Comparison of ENCODE assay signal across 8 cellular contexts in the genomic region with DNA sequence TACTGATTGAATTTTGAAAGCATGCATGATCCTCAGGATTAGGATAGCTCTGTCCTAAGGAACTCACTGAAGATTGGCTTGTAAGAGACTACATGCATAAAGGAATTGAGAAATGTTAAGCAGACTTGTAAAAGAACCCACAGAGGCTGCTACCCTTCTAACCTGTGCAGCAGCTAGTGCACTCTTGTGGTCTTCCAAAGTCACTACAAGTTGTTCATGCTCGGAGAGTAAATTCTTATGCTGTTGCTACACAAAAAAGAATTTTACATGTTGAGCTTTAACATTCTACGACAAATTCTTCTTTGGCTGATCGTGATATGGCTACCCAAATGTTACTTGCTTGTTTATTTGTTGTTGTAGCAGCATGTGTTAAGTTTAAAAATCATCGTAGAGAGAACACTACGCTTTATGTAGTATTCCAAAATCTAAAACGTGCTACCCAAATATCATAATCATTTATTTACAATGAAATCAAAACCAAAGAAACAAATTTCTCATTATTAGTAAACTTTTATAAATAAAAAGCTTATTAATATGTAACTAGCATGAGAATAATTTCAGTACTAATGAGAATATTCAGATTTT. TPM values are rescaled to one million over a fixed set of nuclear protein-coding genes. Genes with fewer than 3 reads are reported as not detected.
DNase-seq lines count a peak whose midpoint lies in the region; ATAC-seq and TF ChIP-seq lines count a peak whose summit lies in the region.

No MANE protein-coding gene starts in this region.

- no peaks in the 10 kb centered on the region for H3K4me1 Mint-ChIP-seq in Caco-2 (ENCODE audit: low read depth, unreplicated experiment)
- no peaks in the 10 kb centered on the region for H3K4me1 Mint-ChIP-seq in activated naive CD4-positive, alpha-beta T cell treated with anti-CD3 and anti-CD28 coated beads, Interleukin-2, amount 10 ng/mL, durations not matched to agents 7 days and 5 days

- H3K36me3 ChIP-seq in Caco-2 (ENCODE audit: control insufficient read depth, insufficient read depth, low read length) (no peaks in the 10 kb centered on the region; the same call in 1 of the 2 replicates), MG63 (peaks cover 56% of the 10 kb centered on the region)

- H3K4me3 Mint-ChIP-seq in Caco-2 (ENCODE audit: unreplicated experiment), result no peak overlapping the region
- no peak overlapping the region for H3K4me3 Mint-ChIP-seq in activated naive CD4-positive, alpha-beta T cell treated with anti-CD3 and anti-CD28 coated beads, Interleukin-2, amount 10 ng/mL, durations not matched to agents 7 days and 5 days

- no peaks in the 10 kb centered on the region for H3K27me3 ChIP-seq in Caco-2 (replicated peaks; ENCODE audit: control insufficient read depth, insufficient read depth, low read length)
- H3K27me3 ChIP-seq in MG63, result no peaks in the 10 kb centered on the region

- H3K9me3 ChIP-seq in Caco-2 (no peaks in the 10 kb centered on the region), MG63 (no peaks in the 10 kb centered on the region)

- DNase-seq in Caco-2 (peak in 1 of 2 experiments; percentile 46), NCI-H446 (lab: John Stamatoyannopoulos, UW) (peak; percentile 67 to 73), astrocyte of the cerebellum (ENCODE audit: low read depth) (peak; percentile 58), islet precursor cell (peak; percentile 57), MG63 (no peak)
- no peak for DNase-seq in activated naive CD4-positive, alpha-beta T cell treated with anti-CD3 and anti-CD28 coated beads, Interleukin-2, amount 10 ng/mL, durations not matched to agents 7 days and 5 days

- H3K27ac Mint-ChIP-seq in Caco-2 (ENCODE audit: unreplicated experiment), result no peak overlapping the region
- no peak overlapping the region for H3K27ac Mint-ChIP-seq in activated naive CD4-positive, alpha-beta T cell treated with anti-CD3 and anti-CD28 coated beads, Interleukin-2, amount 10 ng/mL, durations not matched to agents 7 days and 5 days

- H3K27me3 Mint-ChIP-seq in Caco-2 (ENCODE audit: insufficient read depth, unreplicated experiment), result no peaks in the 10 kb centered on the region
- H3K27me3 Mint-ChIP-seq in activated naive CD4-positive, alpha-beta T cell treated with anti-CD3 and anti-CD28 coated beads, Interleukin-2, amount 10 ng/mL, durations not matched to agents 7 days and 5 days, result no peaks in the 10 kb centered on the region

- intact Hi-C loops in Caco-2 (cut with micrococcal nuclease; ENCODE audit: unreplicated experiment), result loop anchor here (1.0 to 10.0 kb wide), 7 partner anchors 62 to 804 kb away; no protein-coding TSS in a partner anchor

- no peaks in the 10 kb centered on the region for H3K4me1 ChIP-seq in Caco-2

- peak; percentile 73 for ATAC-seq in GM19025 (IDR thresholded peaks at IDR 0.05; ENCODE audit: low read depth, unreplicated experiment)
- peak; percentile 80 for ATAC-seq in HG03175 (IDR thresholded peaks at IDR 0.05; ENCODE audit: unreplicated experiment)

- no peaks in the 10 kb centered on the region for H3K36me3 Mint-ChIP-seq in Caco-2 (ENCODE audit: insufficient read depth, unreplicated experiment)
- no peaks in the 10 kb centered on the region for H3K36me3 Mint-ChIP-seq in activated naive CD4-positive, alpha-beta T cell treated with anti-CD3 and anti-CD28 coated beads, Interleukin-2, amount 10 ng/mL, durations not matched to agents 7 days and 5 days

- POLR2A ChIA-PET in Caco-2 (lab: Charles Lee), result no interaction called here

- H3K4me3 ChIP-seq in Caco-2 (ENCODE audit: low read depth, low read length) (no peak overlapping the region), astrocyte of the cerebellum (ENCODE audit: low read depth, low read length) (no peak overlapping the region), MG63 (no peak overlapping the region)

- BruUV-seq in Caco-2 (replicated peaks; lab: Mats Ljungman, UMichigan), result no TSS peak

- in situ Hi-C loops in astrocyte of the cerebellum (cut with HindIII; ENCODE audit: low sequenced_read_pairs), result no loop called here

- TF ChIP-seq CTCF in Caco-2 (IDR thresholded peaks at IDR 0.05; ENCODE audit: insufficient read depth in 1 of 2, low read depth in 1 of 2, low read length in 1 of 2, severe bottlenecking in 1 of 2, unreplicated experiment in 1 of 2) (peak; percentile 73 to 85), astrocyte of the cerebellum (IDR thresholded peaks at IDR 0.05; ENCODE audit: low read depth, low read length, missing control alignments) (peak; percentile 84)

- CTCF ChIA-PET in Caco-2 (lab: Charles Lee), result interaction anchor here (0.6 to 1.0 kb wide), 4 partner anchors 9 to 128 kb away, joined by 3 to 7 read pairs (median 4); no protein-coding TSS in a partner anchor
- CTCF ChIA-PET in activated naive CD4-positive, alpha-beta T cell treated with anti-CD3 and anti-CD28 coated beads, Interleukin-2, amount 10 ng/mL, durations not matched to agents 7 days and 5 days (lab: Charles Lee), result interaction anchor here (0.7 to 2.8 kb wide), 9 partner anchors 9 to 125 kb away, joined by 3 to 20 read pairs (median 7); no protein-coding TSS in a partner anchor

- no peaks in the 10 kb centered on the region for H3K9me3 Mint-ChIP-seq in Caco-2 (ENCODE audit: unreplicated experiment)
- no peaks in the 10 kb centered on the region for H3K9me3 Mint-ChIP-seq in activated naive CD4-positive, alpha-beta T cell treated with anti-CD3 and anti-CD28 coated beads, Interleukin-2, amount 10 ng/mL, durations not matched to agents 7 days and 5 days

RNA-seq across cellular contexts. Expression of gene GOLIM4, which starts 55.0 kb away (rescaled TPM):
- total RNA-seq in Caco-2 (2022), result 17.4 and 19.4 TPM in 2 replicates
- total RNA-seq in MG63 (2014; rRNA removed; shearing (Covaris generic); ENCODE audit: low replicate concordance), result 19.7 and 46.8 TPM in 2 replicates

Comparison
In these comparisons a context has a peak if more than half of its experiments do, and no peak if none do; other contexts are left out.
1. DNase-seq: peak in NCI-H446 (2 of 2), astrocyte of the cerebellum (single experiment) and islet precursor cell (single experiment); none in activated naive CD4-positive, alpha-beta T cell treated with anti-CD3 and anti-CD28 coated beads, Interleukin-2, amount 10 ng/mL, durations not matched to agents 7 days and 5 days (single experiment) and MG63 (single experiment).